3 cellular contexts compared by ENCODE assay signal in the genomic region with DNA sequence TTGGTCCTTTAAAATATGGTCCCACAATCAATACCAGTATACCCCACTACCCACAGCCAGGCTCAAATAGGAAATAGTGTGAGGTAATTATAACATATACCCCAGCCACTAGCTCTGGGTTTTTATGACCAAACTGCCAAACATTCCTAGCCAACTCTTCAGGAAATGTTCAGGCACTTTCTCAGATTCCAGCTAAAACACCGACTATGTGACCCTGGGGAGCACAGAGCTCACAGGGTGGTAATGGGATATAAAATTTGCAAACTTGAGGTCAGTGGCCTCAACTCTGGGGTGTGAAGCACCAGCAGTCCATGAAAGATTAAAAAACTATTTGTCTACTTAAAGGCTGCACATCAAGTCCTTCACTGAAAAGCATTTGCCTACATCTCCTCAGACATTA.
TF ChIP-seq lines count a peak whose summit lies in the region.

No MANE protein-coding gene starts in this region.

TF ChIP-seq in SK-N-SH, 30 proteins besides CTCF, POLR2A, EP300 and RAD21:
- TF ChIP-seq NRF1 (IDR thresholded peaks at IDR 0.05; ENCODE audit: low read depth, low read length) (no peak), EZH2phosphoT487 (IDR thresholded peaks at IDR 0.05; ENCODE audit: borderline replicate concordance, low read depth) (no peak), NFIC (IDR thresholded peaks at IDR 0.05; ENCODE audit: borderline replicate concordance) (no peak), POLR2AphosphoS5 (IDR thresholded peaks at IDR 0.05; ENCODE audit: low read depth, low read length) (no peak), ELF1 (IDR thresholded peaks at IDR 0.05) (no peak), FOSL2 (IDR thresholded peaks at IDR 0.05; ENCODE audit: borderline replicate concordance, low read depth) (no peak), GABPA (IDR thresholded peaks at IDR 0.05; ENCODE audit: low read depth) (no peak), TEAD4 (IDR thresholded peaks at IDR 0.05; ENCODE audit: borderline replicate concordance, insufficient read depth) (no peak), YY1 (IDR thresholded peaks at IDR 0.05; ENCODE audit: low read depth) (no peak), FOXM1 (IDR thresholded peaks at IDR 0.05; ENCODE audit: low read depth) (no peak)
- TF ChIP-seq, protein P1, sequence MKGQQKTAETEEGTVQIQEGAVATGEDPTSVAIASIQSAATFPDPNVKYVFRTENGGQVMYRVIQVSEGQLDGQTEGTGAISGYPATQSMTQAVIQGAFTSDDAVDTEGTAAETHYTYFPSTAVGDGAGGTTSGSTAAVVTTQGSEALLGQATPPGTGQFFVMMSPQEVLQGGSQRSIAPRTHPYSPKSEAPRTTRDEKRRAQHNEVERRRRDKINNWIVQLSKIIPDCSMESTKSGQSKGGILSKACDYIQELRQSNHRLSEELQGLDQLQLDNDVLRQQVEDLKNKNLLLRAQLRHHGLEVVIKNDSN (IDR thresholded peaks at IDR 0.05; ENCODE audit: borderline replicate concordance, low read depth) = no peak
- TF ChIP-seq, protein P2, sequence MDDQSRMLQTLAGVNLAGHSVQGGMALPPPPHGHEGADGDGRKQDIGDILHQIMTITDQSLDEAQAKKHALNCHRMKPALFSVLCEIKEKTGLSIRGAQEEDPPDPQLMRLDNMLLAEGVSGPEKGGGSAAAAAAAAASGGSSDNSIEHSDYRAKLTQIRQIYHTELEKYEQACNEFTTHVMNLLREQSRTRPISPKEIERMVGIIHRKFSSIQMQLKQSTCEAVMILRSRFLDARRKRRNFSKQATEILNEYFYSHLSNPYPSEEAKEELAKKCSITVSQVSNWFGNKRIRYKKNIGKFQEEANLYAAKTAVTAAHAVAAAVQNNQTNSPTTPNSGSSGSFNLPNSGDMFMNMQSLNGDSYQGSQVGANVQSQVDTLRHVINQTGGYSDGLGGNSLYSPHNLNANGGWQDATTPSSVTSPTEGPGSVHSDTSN (IDR thresholded peaks at IDR 0.05) = no peak
- TF ChIP-seq, protein P3, sequence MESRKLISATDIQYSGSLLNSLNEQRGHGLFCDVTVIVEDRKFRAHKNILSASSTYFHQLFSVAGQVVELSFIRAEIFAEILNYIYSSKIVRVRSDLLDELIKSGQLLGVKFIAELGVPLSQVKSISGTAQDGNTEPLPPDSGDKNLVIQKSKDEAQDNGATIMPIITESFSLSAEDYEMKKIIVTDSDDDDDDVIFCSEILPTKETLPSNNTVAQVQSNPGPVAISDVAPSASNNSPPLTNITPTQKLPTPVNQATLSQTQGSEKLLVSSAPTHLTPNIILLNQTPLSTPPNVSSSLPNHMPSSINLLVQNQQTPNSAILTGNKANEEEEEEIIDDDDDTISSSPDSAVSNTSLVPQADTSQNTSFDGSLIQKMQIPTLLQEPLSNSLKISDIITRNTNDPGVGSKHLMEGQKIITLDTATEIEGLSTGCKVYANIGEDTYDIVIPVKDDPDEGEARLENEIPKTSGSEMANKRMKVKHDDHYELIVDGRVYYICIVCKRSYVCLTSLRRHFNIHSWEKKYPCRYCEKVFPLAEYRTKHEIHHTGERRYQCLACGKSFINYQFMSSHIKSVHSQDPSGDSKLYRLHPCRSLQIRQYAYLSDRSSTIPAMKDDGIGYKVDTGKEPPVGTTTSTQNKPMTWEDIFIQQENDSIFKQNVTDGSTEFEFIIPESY (IDR thresholded peaks at IDR 0.05; ENCODE audit: borderline replicate concordance, low read depth) = no peak
- TF ChIP-seq, protein P4, sequence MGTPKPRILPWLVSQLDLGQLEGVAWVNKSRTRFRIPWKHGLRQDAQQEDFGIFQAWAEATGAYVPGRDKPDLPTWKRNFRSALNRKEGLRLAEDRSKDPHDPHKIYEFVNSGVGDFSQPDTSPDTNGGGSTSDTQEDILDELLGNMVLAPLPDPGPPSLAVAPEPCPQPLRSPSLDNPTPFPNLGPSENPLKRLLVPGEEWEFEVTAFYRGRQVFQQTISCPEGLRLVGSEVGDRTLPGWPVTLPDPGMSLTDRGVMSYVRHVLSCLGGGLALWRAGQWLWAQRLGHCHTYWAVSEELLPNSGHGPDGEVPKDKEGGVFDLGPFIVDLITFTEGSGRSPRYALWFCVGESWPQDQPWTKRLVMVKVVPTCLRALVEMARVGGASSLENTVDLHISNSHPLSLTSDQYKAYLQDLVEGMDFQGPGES (IDR thresholded peaks at IDR 0.05; ENCODE audit: low read depth, low read length) = no peak
TF ChIP-seq in SK-N-SH: peak in this region for 0.

TF ChIP-seq in SK-N-SH treated with all-trans-retinoic acid at 6 μM for 48 hours, 23 proteins besides CTCF, POLR2A, EP300 and RAD21:
- TF ChIP-seq, protein P5, sequence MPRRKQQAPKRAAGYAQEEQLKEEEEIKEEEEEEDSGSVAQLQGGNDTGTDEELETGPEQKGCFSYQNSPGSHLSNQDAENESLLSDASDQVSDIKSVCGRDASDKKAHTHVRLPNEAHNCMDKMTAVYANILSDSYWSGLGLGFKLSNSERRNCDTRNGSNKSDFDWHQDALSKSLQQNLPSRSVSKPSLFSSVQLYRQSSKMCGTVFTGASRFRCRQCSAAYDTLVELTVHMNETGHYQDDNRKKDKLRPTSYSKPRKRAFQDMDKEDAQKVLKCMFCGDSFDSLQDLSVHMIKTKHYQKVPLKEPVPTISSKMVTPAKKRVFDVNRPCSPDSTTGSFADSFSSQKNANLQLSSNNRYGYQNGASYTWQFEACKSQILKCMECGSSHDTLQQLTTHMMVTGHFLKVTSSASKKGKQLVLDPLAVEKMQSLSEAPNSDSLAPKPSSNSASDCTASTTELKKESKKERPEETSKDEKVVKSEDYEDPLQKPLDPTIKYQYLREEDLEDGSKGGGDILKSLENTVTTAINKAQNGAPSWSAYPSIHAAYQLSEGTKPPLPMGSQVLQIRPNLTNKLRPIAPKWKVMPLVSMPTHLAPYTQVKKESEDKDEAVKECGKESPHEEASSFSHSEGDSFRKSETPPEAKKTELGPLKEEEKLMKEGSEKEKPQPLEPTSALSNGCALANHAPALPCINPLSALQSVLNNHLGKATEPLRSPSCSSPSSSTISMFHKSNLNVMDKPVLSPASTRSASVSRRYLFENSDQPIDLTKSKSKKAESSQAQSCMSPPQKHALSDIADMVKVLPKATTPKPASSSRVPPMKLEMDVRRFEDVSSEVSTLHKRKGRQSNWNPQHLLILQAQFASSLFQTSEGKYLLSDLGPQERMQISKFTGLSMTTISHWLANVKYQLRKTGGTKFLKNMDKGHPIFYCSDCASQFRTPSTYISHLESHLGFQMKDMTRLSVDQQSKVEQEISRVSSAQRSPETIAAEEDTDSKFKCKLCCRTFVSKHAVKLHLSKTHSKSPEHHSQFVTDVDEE (CRISPR knock-in tag; IDR thresholded peaks at IDR 0.05) = no peak
- TF ChIP-seq ZFP3 (CRISPR knock-in tag; IDR thresholded peaks at IDR 0.05) = no peak
- TF ChIP-seq GLIS3 (CRISPR knock-in tag; IDR thresholded peaks at IDR 0.05) = no peak
- TF ChIP-seq BACH2 (CRISPR knock-in tag; IDR thresholded peaks at IDR 0.05; ENCODE audit: borderline replicate concordance) = no peak
- no peak for TF ChIP-seq ZNF565 (CRISPR knock-in tag; conservative IDR thresholded peaks at IDR 0.05; ENCODE audit: low read depth)
- no peak for TF ChIP-seq TOX (CRISPR knock-in tag; IDR thresholded peaks at IDR 0.05; ENCODE audit: borderline replicate concordance)
- TF ChIP-seq ZNF70 (CRISPR knock-in tag; IDR thresholded peaks at IDR 0.05) = no peak
- no peak for TF ChIP-seq ZNF8 (CRISPR knock-in tag; IDR thresholded peaks at IDR 0.05)
- no peak for TF ChIP-seq ISL1 (CRISPR knock-in tag; IDR thresholded peaks at IDR 0.05)
- no peak for TF ChIP-seq ZFP30 (CRISPR knock-in tag; IDR thresholded peaks at IDR 0.05)

TF ChIP-seq in K562, 482 proteins besides CTCF, POLR2A, EP300 and RAD21:
- TF ChIP-seq, protein P6, sequence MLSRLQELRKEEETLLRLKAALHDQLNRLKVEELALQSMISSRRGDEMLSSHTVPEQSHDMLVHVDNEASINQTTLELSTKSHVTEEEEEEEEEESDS (CRISPR knock-in tag; IDR thresholded peaks at IDR 0.05) = no peak
- TF ChIP-seq MBD2 (IDR thresholded peaks at IDR 0.05; ENCODE audit: borderline replicate concordance, low read depth) (no peak), SMC3 (conservative IDR thresholded peaks at IDR 0.05; ENCODE audit: insufficient read depth, low read depth, low read length) (no peak), PTRF (tag; IDR thresholded peaks at IDR 0.05) (no peak), ETV5 (CRISPR knock-in tag; IDR thresholded peaks at IDR 0.05; ENCODE audit: low read depth) (no peak), ZNF780A (CRISPR knock-in tag; IDR thresholded peaks at IDR 0.05) (no peak), PHF21A (IDR thresholded peaks at IDR 0.05; ENCODE audit: borderline replicate concordance, low read depth) (no peak), LCOR (CRISPR knock-in tag; IDR thresholded peaks at IDR 0.05) (no peak), ZNF384 (IDR thresholded peaks at IDR 0.05; ENCODE audit: low read depth, low read length) (no peak), PRPF4 (IDR thresholded peaks at IDR 0.05; ENCODE audit: insufficient read depth, low read depth, low read length, poor library complexity, severe bottlenecking) (no peak), MTF1 (CRISPR knock-in tag; IDR thresholded peaks at IDR 0.05; ENCODE audit: borderline replicate concordance) (no peak), RBBP5 (IDR thresholded peaks at IDR 0.05; ENCODE audit: borderline replicate concordance, insufficient read depth, low read length, poor library complexity, severe bottlenecking) (no peak)
- TF ChIP-seq, protein P7, sequence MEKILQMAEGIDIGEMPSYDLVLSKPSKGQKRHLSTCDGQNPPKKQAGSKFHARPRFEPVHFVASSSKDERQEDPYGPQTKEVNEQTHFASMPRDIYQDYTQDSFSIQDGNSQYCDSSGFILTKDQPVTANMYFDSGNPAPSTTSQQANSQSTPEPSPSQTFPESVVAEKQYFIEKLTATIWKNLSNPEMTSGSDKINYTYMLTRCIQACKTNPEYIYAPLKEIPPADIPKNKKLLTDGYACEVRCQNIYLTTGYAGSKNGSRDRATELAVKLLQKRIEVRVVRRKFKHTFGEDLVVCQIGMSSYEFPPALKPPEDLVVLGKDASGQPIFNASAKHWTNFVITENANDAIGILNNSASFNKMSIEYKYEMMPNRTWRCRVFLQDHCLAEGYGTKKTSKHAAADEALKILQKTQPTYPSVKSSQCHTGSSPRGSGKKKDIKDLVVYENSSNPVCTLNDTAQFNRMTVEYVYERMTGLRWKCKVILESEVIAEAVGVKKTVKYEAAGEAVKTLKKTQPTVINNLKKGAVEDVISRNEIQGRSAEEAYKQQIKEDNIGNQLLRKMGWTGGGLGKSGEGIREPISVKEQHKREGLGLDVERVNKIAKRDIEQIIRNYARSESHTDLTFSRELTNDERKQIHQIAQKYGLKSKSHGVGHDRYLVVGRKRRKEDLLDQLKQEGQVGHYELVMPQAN (IDR thresholded peaks at IDR 0.05; ENCODE audit: borderline replicate concordance) = no peak
- TF ChIP-seq, protein P8, sequence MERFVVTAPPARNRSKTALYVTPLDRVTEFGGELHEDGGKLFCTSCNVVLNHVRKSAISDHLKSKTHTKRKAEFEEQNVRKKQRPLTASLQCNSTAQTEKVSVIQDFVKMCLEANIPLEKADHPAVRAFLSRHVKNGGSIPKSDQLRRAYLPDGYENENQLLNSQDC (CRISPR knock-in tag; IDR thresholded peaks at IDR 0.05) = no peak
TF ChIP-seq in K562: peak in this region for 0.
